ENCODE assay signal across 15 cellular contexts in genomic region chr16:66300037-66300436, GRCh38.
DNase-seq lines count a peak whose midpoint lies in the region; ATAC-seq and TF ChIP-seq lines count a peak whose summit lies in the region.
"Had no signal": no experiment of that assay in that cellular context is flagged by ENCODE, and none has a peak within 500 bp of the region (broad histone marks: within the 10 kb centered on the region; RNA-seq: fewer than 3 reads in every experiment).

No MANE protein-coding gene starts in this region.

- ATAC-seq in activated CD8-positive, alpha-beta T cell treated with anti-CD3 and anti-CD28 coated beads for 36 hours = no peak
- ATAC-seq: CD8-positive, alpha-beta T cell had no signal

- H3K9me3 Mint-ChIP-seq in activated CD8-positive, alpha-beta T cell treated with anti-CD3 and anti-CD28 coated beads for 36 hours = no peaks in the 10 kb centered on the region

- H3K4me2 ChIP-seq in Loucy (ENCODE audit: low read depth, low read length, poor library complexity, severe bottlenecking) = peak overlapping the region; percentile 22

- H3K9ac ChIP-seq in Loucy (ENCODE audit: low read depth, low read length, poor library complexity, severe bottlenecking) = no peak overlapping the region

- no peaks in the 10 kb centered on the region for H3K36me3 ChIP-seq in Loucy (ENCODE audit: insufficient read depth, low read length)
- H3K36me3 ChIP-seq: HAP-1 had no signal

- no peak for TF ChIP-seq POLR2A in erythroblast (IDR thresholded peaks at IDR 0.05; ENCODE audit: low read length)

- H3K79me2 ChIP-seq in Loucy (ENCODE audit: insufficient read depth, low read length) = no peaks in the 10 kb centered on the region

- no peak for TF ChIP-seq CTCF in Loucy (conservative IDR thresholded peaks at IDR 0.05; ENCODE audit: low read length)
- no peak for TF ChIP-seq CTCF in activated CD8-positive, alpha-beta T cell treated with anti-CD3 and anti-CD28 coated beads for 36 hours (IDR thresholded peaks at IDR 0.05)

- no peak overlapping the region for H3K4me3 ChIP-seq in Loucy (ENCODE audit: low read length, poor library complexity, severe bottlenecking)
- H3K4me3 ChIP-seq: HAP-1 had no signal

- H4K20me1 ChIP-seq in Loucy (ENCODE audit: insufficient read depth, low read length, poor library complexity, severe bottlenecking) = no peaks in the 10 kb centered on the region

- H3K27me3 ChIP-seq in Loucy (ENCODE audit: insufficient read depth, low read length, poor library complexity, severe bottlenecking) = no peaks in the 10 kb centered on the region

- H3K27ac Mint-ChIP-seq in activated CD8-positive, alpha-beta T cell treated with anti-CD3 and anti-CD28 coated beads for 36 hours = no peak overlapping the region
- H3K27ac Mint-ChIP-seq: CD8-positive, alpha-beta T cell; IgD-negative memory B cell had no signal

- no peaks in the 10 kb centered on the region for H3F3A ChIP-seq in Loucy (ENCODE audit: low read depth)

- no peaks in the 10 kb centered on the region for H3K4me1 Mint-ChIP-seq in activated CD8-positive, alpha-beta T cell treated with anti-CD3 and anti-CD28 coated beads for 36 hours (ENCODE audit: low read depth)
- H3K4me1 Mint-ChIP-seq: IgD-negative memory B cell had no signal

- no peaks in the 10 kb centered on the region for H3K36me3 Mint-ChIP-seq in activated CD8-positive, alpha-beta T cell treated with anti-CD3 and anti-CD28 coated beads for 36 hours (ENCODE audit: low read depth)
- H3K36me3 Mint-ChIP-seq: CD8-positive, alpha-beta T cell; IgD-negative memory B cell had no signal

- no peak overlapping the region for H2AFZ ChIP-seq in Loucy (ENCODE audit: low read length)

- H3K4me1 ChIP-seq in Loucy (ENCODE audit: insufficient read depth, low read length, poor library complexity, severe bottlenecking) = peaks cover 8% of the 10 kb centered on the region
- H3K4me1 ChIP-seq: HAP-1 had no signal

- H3K4me3 Mint-ChIP-seq in activated CD8-positive, alpha-beta T cell treated with anti-CD3 and anti-CD28 coated beads for 36 hours = no peak overlapping the region
- H3K4me3 Mint-ChIP-seq: CD8-positive, alpha-beta T cell had no signal

- no peaks in the 10 kb centered on the region for H3K27me3 Mint-ChIP-seq in activated CD8-positive, alpha-beta T cell treated with anti-CD3 and anti-CD28 coated beads for 36 hours

- intact Hi-C loops in posterior vena cava (cut with DNase I) = no loop called here
- intact Hi-C loops in activated CD8-positive, alpha-beta T cell treated with anti-CD3 and anti-CD28 coated beads for 36 hours (cut with micrococcal nuclease) = no loop called here

- no peaks in the 10 kb centered on the region for H3K9me2 ChIP-seq in Loucy (replicated peaks; ENCODE audit: low read depth, low read length)

- H3K9me3 ChIP-seq in Loucy (ENCODE audit: insufficient read depth, low read depth, low read length) = no peaks in the 10 kb centered on the region
- H3K9me3 ChIP-seq: HAP-1 had no signal

- POLR2A ChIA-PET in activated CD8-positive, alpha-beta T cell treated with anti-CD3 and anti-CD28 coated beads for 36 hours (lab: Charles Lee) = no interaction called here

- CTCF ChIA-PET in activated CD8-positive, alpha-beta T cell treated with anti-CD3 and anti-CD28 coated beads for 36 hours (lab: Charles Lee) = no interaction called here

- peak; percentile 15 for DNase-seq in activated CD8-positive, alpha-beta memory T cell treated with anti-CD3 and anti-CD28 coated beads for 24 hours
- DNase-seq in activated CD8-positive, alpha-beta memory T cell treated with anti-CD3 and anti-CD28 coated beads, Interleukin-2, amount 50 U/mL, for 4 hours = no peak
- DNase-seq in posterior vena cava (ENCODE audit: low spot score) (peak; percentile 8), erythroblast (lab: John Stamatoyannopoulos, UW) (no peak)
- DNase-seq in activated T-cell treated with anti-CD3 and anti-CD28 coated beads, Interleukin-2, amount 50 U/mL, for 48 hours = no peak
- DNase-seq in activated CD8-positive, alpha-beta T cell treated with anti-CD3 and anti-CD28 coated beads for 36 hours = no peak
- DNase-seq: ACHN, COR-L47, DMS153, DMS79 treated with DMSO at 0.1 percent for 48 hours, EL had no signal

Comparison
In these comparisons a context has a peak if more than half of its experiments do, and no peak if none do; other contexts are left out.
1. DNase-seq: peak in activated CD8-positive, alpha-beta memory T cell treated with anti-CD3 and anti-CD28 coated beads for 24 hours (single experiment) and posterior vena cava (single experiment); none in activated CD8-positive, alpha-beta memory T cell treated with anti-CD3 and anti-CD28 coated beads, Interleukin-2, amount 50 U/mL, for 4 hours (single experiment), activated T-cell treated with anti-CD3 and anti-CD28 coated beads, Interleukin-2, amount 50 U/mL, for 48 hours (0 of 2), activated CD8-positive, alpha-beta T cell treated with anti-CD3 and anti-CD28 coated beads for 36 hours (single experiment) and erythroblast (0 of 2).